Comparison of ENCODE assay signal across 28 cellular contexts in genomic region chr15:100670505-100671021, GRCh38.
"Had no signal": no experiment of that assay in that cellular context is flagged by ENCODE, and none has a peak within 500 bp of the region (broad histone marks: within the 10 kb centered on the region; RNA-seq: fewer than 3 reads in every experiment).

No MANE protein-coding gene starts in this region.

- FAIRE-seq: bronchial epithelial cell, colon, keratinocyte had no signal

- H3K4me3 ChIP-seq: esophagus muscularis mucosa, hepatocyte, psoas muscle, smooth muscle cell, suprapubic skin, tibial artery, upper lobe of right lung had no signal

- H3K9me3 ChIP-seq: esophagus muscularis mucosa, psoas muscle, suprapubic skin, tibial artery, upper lobe of right lung had no signal

- DNase-seq: activated B cell treated with CpG ODN at 0.5 μM for 24 hours; activated CD4-positive, alpha-beta T cell treated with anti-CD3 and anti-CD28 coated beads for 36 hours; activated naive CD4-positive, alpha-beta T cell treated with Interleukin-2 at 50 U/mL for 16 hours; activated T-cell treated with anti-CD3 and anti-CD28 coated beads for 4 hours; activated T-cell treated with anti-CD3 and anti-CD28 coated beads, Interleukin-2, amount 50 U/mL, for 72 hours; anterior cingulate cortex; dermis blood vessel endothelial cell; effector CD4-positive, alpha-beta T cell; foreskin melanocyte; glutamatergic neuron; left cardiac atrium; left ventricle myocardium superior; naive B cell; occipital lobe; psoas muscle; stimulated activated CD4-positive, alpha-beta T cell treated with anti-CD3 and anti-CD28 coated beads, Interleukin-15, amount 100 ng/mL, for 24 hours; stimulated activated CD4-positive, alpha-beta T cell treated with anti-CD3 and anti-CD28 coated beads, Interleukin-2, amount 100 ng/mL, for 24 hours; stimulated activated naive CD4-positive, alpha-beta T cell; upper lobe of right lung had no signal

- H3K4me2 ChIP-seq: hepatocyte, smooth muscle cell had no signal

- H2AFZ ChIP-seq: hepatocyte, parathyroid adenoma had no signal

- H3K4me1 ChIP-seq: parathyroid adenoma, psoas muscle, suprapubic skin, tibial artery, upper lobe of right lung had no signal

- ATAC-seq: activated CD4-positive, alpha-beta T cell treated with anti-CD3 and anti-CD28 coated beads for 36 hours; activated T-cell treated with anti-CD3 and anti-CD28 coated beads, Interleukin-2, amount 50 U/mL, for 72 hours; left cardiac atrium; left ventricle myocardium superior; psoas muscle had no signal

- H3K9ac ChIP-seq: parathyroid adenoma had no signal

- H3K27me3 ChIP-seq: esophagus muscularis mucosa, hepatocyte, tibial artery, upper lobe of right lung had no signal

- H3K36me3 ChIP-seq: esophagus muscularis mucosa, suprapubic skin, tibial artery, upper lobe of right lung had no signal

- H3K27ac ChIP-seq: esophagus muscularis mucosa, hepatocyte, parathyroid adenoma, psoas muscle, suprapubic skin, tibial artery, upper lobe of right lung had no signal
